ENCODE assay signal across 1 cellular context in genomic region chr11:64867748-64868462, GRCh38.
TF ChIP-seq lines count a peak whose summit lies in the region.

No MANE protein-coding gene starts in this region.

TF ChIP-seq in HCT116, 20 proteins besides CTCF, POLR2A, EP300 and RAD21 (continued from another document):
- TF ChIP-seq REST (IDR thresholded peaks at IDR 0.05; ENCODE audit: low read depth) (no peak), ZBTB33 (IDR thresholded peaks at IDR 0.05; ENCODE audit: extremely low read depth, insufficient replicate concordance, low read length) (no peak)
